1 cellular context compared by ENCODE assay signal in genomic region chr4:113468165-113469022, GRCh38.
TF ChIP-seq lines count a peak whose summit lies in the region.

No MANE protein-coding gene starts in this region.

TF ChIP-seq in SK-N-SH treated with all-trans-retinoic acid at 6 μM for 48 hours, 23 proteins besides CTCF, POLR2A, EP300 and RAD21 (continued from another document):
- no peak for TF ChIP-seq TSHZ2 (CRISPR knock-in tag; IDR thresholded peaks at IDR 0.05)
- no peak for TF ChIP-seq CSDC2 (CRISPR knock-in tag; IDR thresholded peaks at IDR 0.05)
- TF ChIP-seq CREB5 (CRISPR knock-in tag; IDR thresholded peaks at IDR 0.05; ENCODE audit: low read depth), result no peak
- peak; percentile 54; the same call in 1 of the 2 replicates for TF ChIP-seq PATZ1 (CRISPR knock-in tag; IDR thresholded peaks at IDR 0.05; ENCODE audit: borderline replicate concordance)
- peak; percentile 78; the same call in 1 of the 2 replicates for TF ChIP-seq RARB (CRISPR knock-in tag; IDR thresholded peaks at IDR 0.05)
TF ChIP-seq in SK-N-SH treated with all-trans-retinoic acid at 6 μM for 48 hours: peak in this region for 5.
